In genomic region chr21:45410865-45411809, GRCh38 we compare ENCODE assay signal across 15 cellular contexts. TPM values are rescaled to one million over a fixed set of nuclear protein-coding genes. Genes with fewer than 3 reads are reported as not detected.
DNase-seq lines count a peak whose midpoint lies in the region; ATAC-seq and TF ChIP-seq lines count a peak whose summit lies in the region.
"Had no signal": no experiment of that assay in that cellular context is flagged by ENCODE, and none has a peak within 500 bp of the region (broad histone marks: within the 10 kb centered on the region; RNA-seq: fewer than 3 reads in every experiment).

No MANE protein-coding gene starts in this region.

- H3K4me1 ChIP-seq in Caco-2 (peaks cover 53% of the 10 kb centered on the region), trophoblast cell (ENCODE audit: control insufficient read depth in 1 of 2, insufficient read depth in 2 of 2, low read length in 2 of 2) (peaks cover 34 to 54% of the 10 kb centered on the region in 2 experiments)

- H3K4me3 ChIP-seq in Caco-2 (ENCODE audit: low read depth, low read length) (no peak overlapping the region), trophoblast cell (ENCODE audit: low read depth, low read length) (no peak overlapping the region)
- H3K4me3 ChIP-seq: adrenal gland, upper lobe of left lung had no signal

- ATAC-seq in WTC11 (no peak), left ventricle myocardium superior (peak; percentile 87), HG03521 (IDR thresholded peaks at IDR 0.05; ENCODE audit: unreplicated experiment) (no peak), HG02571 (IDR thresholded peaks at IDR 0.05; ENCODE audit: unreplicated experiment) (no peak)
- no peak for ATAC-seq in activated CD8-positive, alpha-beta memory T cell treated with anti-CD3 and anti-CD28 coated beads, Interleukin-2, amount 10 ng/mL, durations not matched to agents 7 days and 5 days

- no peak overlapping the region for H4K12ac ChIP-seq in trophoblast cell (ENCODE audit: low read depth, low read length)

- H3K4me3 Mint-ChIP-seq in Caco-2 (ENCODE audit: unreplicated experiment) (peak overlapping the region; percentile 57), WTC11 (no peak overlapping the region)
- no peak overlapping the region for H3K4me3 Mint-ChIP-seq in activated CD8-positive, alpha-beta memory T cell treated with anti-CD3 and anti-CD28 coated beads, Interleukin-2, amount 10 ng/mL, durations not matched to agents 7 days and 5 days

- H2BK120ac ChIP-seq in trophoblast cell (ENCODE audit: insufficient read depth, low read length, poor library complexity): no peak overlapping the region

- H4K8ac ChIP-seq in trophoblast cell (ENCODE audit: low read depth, low read length): no peak overlapping the region

- no peak overlapping the region for H2BK5ac ChIP-seq in trophoblast cell (ENCODE audit: low read depth, low read length, poor library complexity)

- H3K27ac Mint-ChIP-seq in Caco-2 (ENCODE audit: unreplicated experiment) (peak overlapping the region; percentile 91), WTC11 (peak overlapping the region; percentile 93)
- H3K27ac Mint-ChIP-seq in activated CD8-positive, alpha-beta memory T cell treated with anti-CD3 and anti-CD28 coated beads, Interleukin-2, amount 10 ng/mL, durations not matched to agents 7 days and 5 days: no peak overlapping the region

- H3K18ac ChIP-seq in trophoblast cell (ENCODE audit: low read length): peak overlapping the region; percentile 32

- H2AK5ac ChIP-seq in trophoblast cell (ENCODE audit: low read length): peak overlapping the region; percentile 51

- H3K79me1 ChIP-seq in trophoblast cell (ENCODE audit: low read length): peaks cover 19% of the 10 kb centered on the region

- H3K4ac ChIP-seq in trophoblast cell (ENCODE audit: low read depth, low read length): peak overlapping the region; percentile 38

- peak overlapping the region; percentile 16 for H3K14ac ChIP-seq in trophoblast cell (ENCODE audit: low read length)

- no CpG with 5 or more reads among the region's 31 CpGs for WGBS in trophoblast cell (ENCODE audit: extremely low coverage, insufficient coverage, insufficient read length)

- POLR2A ChIA-PET in Caco-2 (lab: Charles Lee): interaction anchor here (0.7 kb wide), 2 partner anchors 54 to 274 kb away, joined by 3 read pairs; no protein-coding TSS in a partner anchor
- POLR2A ChIA-PET in WTC11 (lab: Charles Lee): interaction anchor here (0.6 to 1.1 kb wide), 2 partner anchors 16 to 127 kb away, joined by 3 read pairs; no protein-coding TSS in a partner anchor

- peaks cover 39% of the 10 kb centered on the region for H3K36me3 Mint-ChIP-seq in Caco-2 (ENCODE audit: insufficient read depth, unreplicated experiment)
- H3K36me3 Mint-ChIP-seq in WTC11: no peaks in the 10 kb centered on the region
- H3K36me3 Mint-ChIP-seq in activated CD8-positive, alpha-beta memory T cell treated with anti-CD3 and anti-CD28 coated beads, Interleukin-2, amount 10 ng/mL, durations not matched to agents 7 days and 5 days: no peaks in the 10 kb centered on the region

- H3K4me1 Mint-ChIP-seq in Caco-2 (ENCODE audit: low read depth, unreplicated experiment) (peaks cover 15% of the 10 kb centered on the region), WTC11 (peaks cover 90% of the 10 kb centered on the region)
- peaks cover 2% of the 10 kb centered on the region for H3K4me1 Mint-ChIP-seq in activated CD8-positive, alpha-beta memory T cell treated with anti-CD3 and anti-CD28 coated beads, Interleukin-2, amount 10 ng/mL, durations not matched to agents 7 days and 5 days

- H3K4me2 ChIP-seq in trophoblast cell (ENCODE audit: low read length): no peak overlapping the region

- TF ChIP-seq CTCF in Caco-2 (IDR thresholded peaks at IDR 0.05; ENCODE audit: insufficient read depth in 1 of 2, low read depth in 1 of 2, low read length in 1 of 2, severe bottlenecking in 1 of 2, unreplicated experiment in 1 of 2) (no peak), WTC11 (IDR thresholded peaks at IDR 0.05) (no peak)

- intact Hi-C loops in Caco-2 (cut with micrococcal nuclease; ENCODE audit: unreplicated experiment) (loop anchor here (1.0 kb wide), 1 partner anchor 119 kb away; no protein-coding TSS in a partner anchor), left ventricle myocardium superior (cut with micrococcal nuclease) (no loop called here)

- H3K27me3 Mint-ChIP-seq in Caco-2 (ENCODE audit: insufficient read depth, unreplicated experiment) (no peaks in the 10 kb centered on the region), WTC11 (ENCODE audit: low read depth) (no peaks in the 10 kb centered on the region; the same call in 1 of the 2 replicates)
- peaks cover 24% of the 10 kb centered on the region for H3K27me3 Mint-ChIP-seq in activated CD8-positive, alpha-beta memory T cell treated with anti-CD3 and anti-CD28 coated beads, Interleukin-2, amount 10 ng/mL, durations not matched to agents 7 days and 5 days

- H3K9me3 Mint-ChIP-seq in Caco-2 (ENCODE audit: unreplicated experiment) (no peaks in the 10 kb centered on the region), WTC11 (no peaks in the 10 kb centered on the region)
- H3K9me3 Mint-ChIP-seq in activated CD8-positive, alpha-beta memory T cell treated with anti-CD3 and anti-CD28 coated beads, Interleukin-2, amount 10 ng/mL, durations not matched to agents 7 days and 5 days (ENCODE audit: low read depth): no peaks in the 10 kb centered on the region

- no TSS peak for BruUV-seq in Caco-2 (replicated peaks; lab: Mats Ljungman, UMichigan)

- H3K9me3 ChIP-seq in Caco-2 (no peaks in the 10 kb centered on the region), trophoblast cell (ENCODE audit: insufficient read depth, low read depth, low read length) (no peaks in the 10 kb centered on the region)
- H3K9me3 ChIP-seq: adrenal gland, upper lobe of left lung had no signal

- no peak overlapping the region for H2BK12ac ChIP-seq in trophoblast cell (ENCODE audit: low read length)

- CTCF ChIA-PET in Caco-2 (lab: Charles Lee) (interaction anchor here (0.8 to 1.2 kb wide), 2 partner anchors 54 to 119 kb away, joined by 4 to 8 read pairs; no protein-coding TSS in a partner anchor), WTC11 (lab: Charles Lee) (interaction anchor here (1.1 to 1.7 kb wide), 2 partner anchors 64 to 102 kb away, joined by 4 to 6 read pairs; no protein-coding TSS in a partner anchor)
- CTCF ChIA-PET in activated CD8-positive, alpha-beta memory T cell treated with anti-CD3 and anti-CD28 coated beads, Interleukin-2, amount 10 ng/mL, durations not matched to agents 7 days and 5 days (lab: Charles Lee): no interaction called here

- H3K27me3 ChIP-seq in Caco-2 (replicated peaks; ENCODE audit: control insufficient read depth, insufficient read depth, low read length) (no peaks in the 10 kb centered on the region), trophoblast cell (ENCODE audit: insufficient read depth, low read length) (no peaks in the 10 kb centered on the region)
- H3K27me3 ChIP-seq: adrenal gland had no signal

- no peak overlapping the region for H4K91ac ChIP-seq in trophoblast cell (ENCODE audit: low read depth, low read length)

- DNase-seq in Caco-2 (no peak), WTC11 (ENCODE audit: low spot score) (no peak), left ventricle myocardium superior (peak; percentile 87), trophoblast cell (no peak), middle frontal gyrus (ENCODE audit: extremely low spot score, low spot score) (no peak)
- DNase-seq in activated CD8-positive, alpha-beta memory T cell treated with anti-CD3 and anti-CD28 coated beads, Interleukin-2, amount 10 ng/mL, durations not matched to agents 7 days and 5 days: no peak
- DNase-seq: activated CD4-positive, CD25-positive, alpha-beta regulatory T cell; activated T-cell treated with anti-CD3 and anti-CD28 coated beads for 4 hours; head of caudate nucleus; NCI-H1105 treated with DMSO at 0.1 percent for 48 hours; SIG-M5 had no signal

- H3K9ac ChIP-seq in trophoblast cell (ENCODE audit: low read length): no peak overlapping the region

- H3K79me2 ChIP-seq in trophoblast cell (ENCODE audit: control insufficient read depth, insufficient read depth, low read length, poor library complexity): peaks cover 35% of the 10 kb centered on the region

- H3K27ac ChIP-seq in trophoblast cell (ENCODE audit: low read depth, low read length): no peak overlapping the region
- H3K27ac ChIP-seq: upper lobe of left lung had no signal

- H3K36me3 ChIP-seq in Caco-2 (ENCODE audit: control insufficient read depth, insufficient read depth, low read length) (peaks cover 2% of the 10 kb centered on the region; the same call in 1 of the 2 replicates), trophoblast cell (ENCODE audit: control insufficient read depth in 1 of 2, insufficient read depth in 2 of 2, low read length in 2 of 2) (peaks cover 37 to 38% of the 10 kb centered on the region in 2 experiments)
- H3K36me3 ChIP-seq: adrenal gland, upper lobe of left lung had no signal

- no peak overlapping the region for H3K23ac ChIP-seq in trophoblast cell (ENCODE audit: low read length)

- no peak overlapping the region for H2AFZ ChIP-seq in trophoblast cell (ENCODE audit: insufficient read depth, low read length, poor library complexity)

TF ChIP-seq in WTC11, 78 proteins besides CTCF, POLR2A, EP300 and RAD21 (continues in another document):
- TF ChIP-seq ZNF423 (CRISPR knock-in tag; IDR thresholded peaks at IDR 0.05) (no peak), ZNF281 (CRISPR knock-in tag; IDR thresholded peaks at IDR 0.05) (no peak), SMAD3 (CRISPR knock-in tag; IDR thresholded peaks at IDR 0.05; ENCODE audit: borderline replicate concordance) (no peak)

RNA-seq across cellular contexts. Expression of gene COL18A1, which starts 6.2 kb away (rescaled TPM):
- 160 and 170 TPM in 2 replicates for total RNA-seq in Caco-2 (2022)
- 231 to 241 TPM (median 231 TPM) in 3 replicates for total RNA-seq in WTC11 (2021)
- total RNA-seq in left ventricle myocardium superior: 52.4 TPM
- polyA plus RNA-seq in trophoblast cell (2013): 174 and 188 TPM in 2 replicates
- total RNA-seq in activated CD8-positive, alpha-beta memory T cell treated with anti-CD3 and anti-CD28 coated beads, Interleukin-2, amount 10 ng/mL, durations not matched to agents 7 days and 5 days: 1 to 10 TPM; 5.2 to 7.3 TPM
